In genomic region chr1:1150100-1150499, GRCh38 we compare ENCODE assay signal across 31 cellular contexts. TPM values are rescaled to one million over a fixed set of nuclear protein-coding genes. Genes with fewer than 3 reads are reported as not detected.
DNase-seq lines count a peak whose midpoint lies in the region; ATAC-seq, FAIRE-seq and TF ChIP-seq lines count a peak whose summit lies in the region.
"Had no signal": no experiment of that assay in that cellular context is flagged by ENCODE, and none has a peak within 500 bp of the region (broad histone marks: within the 10 kb centered on the region; RNA-seq: fewer than 3 reads in every experiment).

No MANE protein-coding gene starts in this region.

- H3K36me3 ChIP-seq in HepG2 (replicated peaks in 1 of 2; ENCODE audit: control insufficient read depth in 1 of 2, insufficient read depth in 2 of 2, low read length in 2 of 2) (no peaks in the 10 kb centered on the region), right lobe of liver (no peaks in the 10 kb centered on the region)
- H3K36me3 ChIP-seq: esophagus squamous epithelium, sigmoid colon, SJCRH30 had no signal

- no peak overlapping the region for H2AFZ ChIP-seq in HepG2 (ENCODE audit: low read length)

- WGBS in HepG2 (ENCODE audit: low lambda C conversion rate), result 80% methylated on average over 1 of the region's 12 CpGs
- WGBS in right lobe of liver (ENCODE audit: insufficient coverage, low coverage, low lambda C conversion rate, missing lambda C conversion rate), result 90% methylated on average over 2 of the region's 12 CpGs

- TF ChIP-seq CTCF in HepG2 (CRISPR knock-in tag; IDR thresholded peaks at IDR 0.05), result no peak
- no peak for TF ChIP-seq CTCF in right lobe of liver (IDR thresholded peaks at IDR 0.05)

- peaks cover 6% of the 10 kb centered on the region for H3K36me3 Mint-ChIP-seq in effector memory CD8-positive, alpha-beta T cell (ENCODE audit: insufficient read depth)
- H3K36me3 Mint-ChIP-seq: brain had no signal

- no peak for TF ChIP-seq EP300 in HepG2 (IDR thresholded peaks at IDR 0.05; ENCODE audit: low read depth in 2 of 2, low read length in 2 of 2)
- TF ChIP-seq EP300 in HepG2 (CRISPR knock-in tag; IDR thresholded peaks at IDR 0.05; ENCODE audit: borderline replicate concordance), result no peak

- no TSS peak for BruUV-seq in HepG2 (replicated peaks; lab: Mats Ljungman, UMichigan)

- no peaks in the 10 kb centered on the region for H3K27me3 Mint-ChIP-seq in effector memory CD8-positive, alpha-beta T cell
- H3K27me3 Mint-ChIP-seq: activated B cell treated with CpG ODN at 0.5 μM for 24 hours, B cell had no signal

- H3K4me1 ChIP-seq in HepG2 (ENCODE audit: insufficient read depth, low read length) (peaks cover 10% of the 10 kb centered on the region), right lobe of liver (no peaks in the 10 kb centered on the region)
- H3K4me1 ChIP-seq: sigmoid colon had no signal

- H3K27me3 ChIP-seq in HepG2 (ENCODE audit: control insufficient read depth in 1 of 2, insufficient read depth in 2 of 2, low read length in 2 of 2) (no peaks in the 10 kb centered on the region), right lobe of liver (no peaks in the 10 kb centered on the region)

- intact Hi-C loops in HepG2 (cut with micrococcal nuclease; ENCODE audit: unreplicated experiment), result no loop called here
- intact Hi-C loops in right lobe of liver (cut with DNase I), result no loop called here
- intact Hi-C loops in left colon (cut with DNase I, micrococcal nuclease), result no loop called here
- intact Hi-C loops in cardiac septum (cut with DNase I), result no loop called here

- H4K20me1 ChIP-seq in HepG2 (ENCODE audit: insufficient read depth, low read length), result no peaks in the 10 kb centered on the region; the same call in 1 of the 2 replicates

- TF ChIP-seq RAD21 in HepG2 (CRISPR knock-in tag; IDR thresholded peaks at IDR 0.05), result no peak

- DNase-seq in HepG2 (ENCODE audit: low spot score), result no peak
- DNase-seq in right lobe of liver, result no peak
- peak; percentile 93 for DNase-seq in RPMI8226
- peak; percentile 76 to 92 for DNase-seq in left colon
- DNase-seq in ACHN, result no peak
- DNase-seq in effector memory CD8-positive, alpha-beta T cell, result no peak
- DNase-seq in NCI-H226, result no peak
- DNase-seq in cardiac septum (ENCODE audit: low spot score), result no peak
- DNase-seq: activated B cell treated with CpG ODN at 0.5 μM for 24 hours; activated CD4-positive, alpha-beta T cell treated with anti-CD3 and anti-CD28 coated beads, Interleukin-2, amount 50 U/mL, for 1 hour; activated naive CD4-positive, alpha-beta T cell treated with anti-CD3 and anti-CD28 coated beads for 36 hours; DMS79; effector memory CD4-positive, alpha-beta T cell; esophagus squamous epithelium; GDM1; H7; mammary epithelial cell; NCI-H1436 treated with DMSO at 0.1 percent for 48 hours; NCI-H524; sigmoid colon; SJCRH30; stimulated activated naive CD4-positive, alpha-beta T cell had no signal

- H3K79me2 ChIP-seq in HepG2 (ENCODE audit: insufficient read depth, low read length), result no peaks in the 10 kb centered on the region

- no peak overlapping the region for H3K4me3 ChIP-seq in HepG2 (replicated peaks in 1 of 3; ENCODE audit: insufficient read depth in 1 of 3, low read depth in 2 of 3, low read length in 3 of 3)
- H3K4me3 ChIP-seq in right lobe of liver, result no peak overlapping the region
- H3K4me3 ChIP-seq: esophagus squamous epithelium, sigmoid colon, SJCRH30 had no signal

- in situ Hi-C loops in HepG2 (cut with HindIII; ENCODE audit: extremely low pct_ligation_motif_present, low pct_unique_long_range_greater_than_20kb) (no loop called here), ACHN (cut with HindIII; ENCODE audit: low pct_ligation_motif_present, low pct_unique_long_range_greater_than_20kb, low sequenced_read_pairs) (no loop called here)

- H3K4me2 ChIP-seq in HepG2 (ENCODE audit: low read depth, low read length), result no peak overlapping the region

- ATAC-seq in HepG2 (no peak; the same call in 2 of the 3 replicates), right lobe of liver (no peak), left colon (peak; percentile 90)
- ATAC-seq in effector memory CD8-positive, alpha-beta T cell (replicated peaks), result no peak

- H3K4me3 Mint-ChIP-seq in effector memory CD8-positive, alpha-beta T cell, result no peak overlapping the region
- H3K4me3 Mint-ChIP-seq: activated B cell treated with CpG ODN at 0.5 μM for 24 hours; activated naive CD4-positive, alpha-beta T cell treated with anti-CD3 and anti-CD28 coated beads for 36 hours; activated T-helper 1 cell treated with anti-CD3 and anti-CD28 coated beads, Interleukin-12 subunit alpha, Interleukin-12 subunit beta, Interleukin-2, Interleukin-4 antibody, amounts not matched to agents 30 ng/mL and 10 ng/mL and 1 ng/mL, durations not matched to agents 14 hours and 24 hours and 36 hours; B cell; brain had no signal

- peaks cover 0 to 5% of the 10 kb centered on the region in 2 donors for H3K4me1 Mint-ChIP-seq in effector memory CD8-positive, alpha-beta T cell (ENCODE audit: low read depth in 2 of 2)
- H3K4me1 Mint-ChIP-seq: brain had no signal

- H3K27ac ChIP-seq in HepG2 (ENCODE audit: extremely low read length, insufficient read depth, low read length) (no peak overlapping the region), right lobe of liver (no peak overlapping the region)
- H3K27ac ChIP-seq: esophagus squamous epithelium, sigmoid colon, SJCRH30 had no signal

- POLR2A ChIA-PET in HepG2 (lab: Yijun Ruan, JAX), result no interaction called here

- H3K9me3 ChIP-seq in HepG2 (ENCODE audit: low read length) (no peaks in the 10 kb centered on the region), right lobe of liver (no peaks in the 10 kb centered on the region)
- H3K9me3 ChIP-seq: sigmoid colon had no signal

- peaks cover 11 to 20% of the 10 kb centered on the region in 2 donors for H3K9me3 Mint-ChIP-seq in effector memory CD8-positive, alpha-beta T cell

- H3K27ac Mint-ChIP-seq in effector memory CD8-positive, alpha-beta T cell, result no peak overlapping the region
- H3K27ac Mint-ChIP-seq: activated B cell treated with CpG ODN at 0.5 μM for 24 hours; activated naive CD4-positive, alpha-beta T cell treated with anti-CD3 and anti-CD28 coated beads for 36 hours; activated T-helper 1 cell treated with anti-CD3 and anti-CD28 coated beads, Interleukin-12 subunit alpha, Interleukin-12 subunit beta, Interleukin-2, Interleukin-4 antibody, amounts not matched to agents 30 ng/mL and 10 ng/mL and 1 ng/mL, durations not matched to agents 14 hours and 24 hours and 36 hours; B cell; brain; progenitor cell of endocrine pancreas had no signal

- no peak for FAIRE-seq in HepG2 (lab: Jason Lieb, UNC)
- FAIRE-seq: A204.1, frontal cortex, GM19239, HTR-8/SVneo had no signal

- TF ChIP-seq POLR2A in HepG2 (IDR thresholded peaks at IDR 0.05; ENCODE audit: insufficient read depth in 1 of 2, low read depth in 2 of 2, low read length in 2 of 2) (no peak), right lobe of liver (IDR thresholded peaks at IDR 0.05) (no peak)

- CTCF ChIA-PET in HepG2 (lab: Yijun Ruan, JAX; ENCODE audit: low intra/inter-chr PET ratio, low total read pairs), result no interaction called here

- no peak overlapping the region for H3K9ac ChIP-seq in HepG2 (ENCODE audit: insufficient read depth, low read depth, low read length)

RNA-seq across cellular contexts. Expression of gene TTLL10, which starts 23.6 kb away (rescaled TPM):
- total RNA-seq in HepG2 (2016; rRNA removed; fragmentation: Illumina TruSeq; extraction: Trizol) (not detected in 2 replicates), right lobe of liver (not detected), left colon (1 to 10 TPM; 1.2 to 3.0 TPM), cardiac septum (0.22 TPM)
- not detected in 2 replicates for total RNA-seq in HepG2 (2016; cell fraction: cytosol; rRNA removed; fragmentation: Illumina TruSeq; extraction: Trizol; ENCODE audit: low read depth)
- total RNA-seq in HepG2 (2016; cell fraction: insoluble cytoplasmic fraction; rRNA removed; fragmentation: Illumina TruSeq; extraction: Trizol), result not detected in 2 replicates
- total RNA-seq in HepG2 (2016; cell fraction: membrane; rRNA removed; fragmentation: Illumina TruSeq; extraction: Trizol), result not detected in 2 replicates
- not detected in 2 replicates for total RNA-seq in HepG2 (2016; cell fraction: nucleus; rRNA removed; fragmentation: Illumina TruSeq; extraction: Trizol)
- polyA plus RNA-seq in HepG2 (2011; rRNA removed), result not detected in 2 replicates
- polyA plus RNA-seq in HepG2 (2011; cell fraction: cytosol; rRNA removed), result 0.06 and 0.08 TPM in 2 replicates
- 0.24 and 0.48 TPM in 2 replicates for polyA plus RNA-seq in HepG2 (2011; cell fraction: nucleus; rRNA removed)
- 0.07 TPM in 1 of 2 replicates, not detected in the other for polyA plus RNA-seq in HepG2 (2012)
- polyA plus RNA-seq in HepG2 (2016; cell fraction: cytosol; fragmentation: Illumina TruSeq; extraction: Trizol; ENCODE audit: low read depth), result not detected in 2 replicates
- polyA plus RNA-seq in HepG2 (2016; cell fraction: insoluble cytoplasmic fraction; fragmentation: Illumina TruSeq; extraction: Trizol; ENCODE audit: low read depth), result not detected in 2 replicates
- not detected in 2 replicates for polyA plus RNA-seq in HepG2 (2016; cell fraction: membrane; fragmentation: Illumina TruSeq; extraction: Trizol; ENCODE audit: low read depth)
- not detected in 2 replicates for polyA plus RNA-seq in HepG2 (2016; cell fraction: nucleus; fragmentation: Illumina TruSeq; extraction: Trizol; ENCODE audit: insufficient read depth, low read depth)
- 0.18 TPM in 1 of 2 replicates, not detected in the other for polyA minus RNA-seq in HepG2 (2011; rRNA and poly(A)+ RNA removed; ENCODE audit: low replicate concordance)
- not detected in 2 replicates for polyA minus RNA-seq in HepG2 (2011; cell fraction: cytosol; rRNA and poly(A)+ RNA removed)
- polyA minus RNA-seq in HepG2 (2011; cell fraction: nucleus; rRNA and poly(A)+ RNA removed), result not detected in 2 replicates
- total RNA-seq: activated naive CD4-positive, alpha-beta T cell treated with anti-CD3 and anti-CD28 coated beads for 36 hours; frontal cortex; H7; mammary epithelial cell; myocyte; sigmoid colon had no signal
- polyA plus RNA-seq: mammary epithelial cell had no signal

RNA-seq across cellular contexts. Expression of gene C1orf159, which starts 34.2 kb away (rescaled TPM):
- total RNA-seq in HepG2 (2016; rRNA removed; fragmentation: Illumina TruSeq; extraction: Trizol) (3.8 and 6.7 TPM in 2 replicates), right lobe of liver (1 to 10 TPM; 4.0 to 7.7 (median 6.4) TPM), left colon (10 to 100 TPM; 17.6 to 28.6 TPM), cardiac septum (5.4 TPM)
- total RNA-seq in HepG2 (2016; cell fraction: cytosol; rRNA removed; fragmentation: Illumina TruSeq; extraction: Trizol; ENCODE audit: low read depth), result 6.3 and 6.8 TPM in 2 replicates
- 3.6 and 6.6 TPM in 2 replicates for total RNA-seq in HepG2 (2016; cell fraction: insoluble cytoplasmic fraction; rRNA removed; fragmentation: Illumina TruSeq; extraction: Trizol)
- 7.4 and 7.9 TPM in 2 replicates for total RNA-seq in HepG2 (2016; cell fraction: membrane; rRNA removed; fragmentation: Illumina TruSeq; extraction: Trizol)
- total RNA-seq in HepG2 (2016; cell fraction: nucleus; rRNA removed; fragmentation: Illumina TruSeq; extraction: Trizol), result 6.3 and 7.7 TPM in 2 replicates
- polyA plus RNA-seq in HepG2 (2011; rRNA removed), result 3.8 and 4.2 TPM in 2 replicates
- 1.7 and 4.2 TPM in 2 replicates for polyA plus RNA-seq in HepG2 (2011; cell fraction: cytosol; rRNA removed)
- 22.9 and 35.9 TPM in 2 replicates for polyA plus RNA-seq in HepG2 (2011; cell fraction: nucleus; rRNA removed)
- 2.8 and 3.2 TPM in 2 replicates for polyA plus RNA-seq in HepG2 (2012)
- 4.7 and 6.0 TPM in 2 replicates for polyA plus RNA-seq in HepG2 (2016; cell fraction: cytosol; fragmentation: Illumina TruSeq; extraction: Trizol; ENCODE audit: low read depth)
- 3.5 and 4.0 TPM in 2 replicates for polyA plus RNA-seq in HepG2 (2016; cell fraction: insoluble cytoplasmic fraction; fragmentation: Illumina TruSeq; extraction: Trizol; ENCODE audit: low read depth)
- polyA plus RNA-seq in HepG2 (2016; cell fraction: membrane; fragmentation: Illumina TruSeq; extraction: Trizol; ENCODE audit: low read depth), result 7.0 and 8.1 TPM in 2 replicates
- 19.9 and 20.1 TPM in 2 replicates for polyA plus RNA-seq in HepG2 (2016; cell fraction: nucleus; fragmentation: Illumina TruSeq; extraction: Trizol; ENCODE audit: insufficient read depth, low read depth)
- 2.9 and 5.6 TPM in 2 replicates for polyA minus RNA-seq in HepG2 (2011; rRNA and poly(A)+ RNA removed; ENCODE audit: low replicate concordance)
- polyA minus RNA-seq in HepG2 (2011; cell fraction: cytosol; rRNA and poly(A)+ RNA removed), result 2.1 and 2.2 TPM in 2 replicates
- 3.7 and 4.5 TPM in 2 replicates for polyA minus RNA-seq in HepG2 (2011; cell fraction: nucleus; rRNA and poly(A)+ RNA removed)

RNA-seq across cellular contexts. Expression of gene TNFRSF18, which starts 56.3 kb away (rescaled TPM):
- total RNA-seq in HepG2 (2016; rRNA removed; fragmentation: Illumina TruSeq; extraction: Trizol), result not detected in 2 replicates
- not detected in 2 replicates for total RNA-seq in HepG2 (2016; cell fraction: cytosol; rRNA removed; fragmentation: Illumina TruSeq; extraction: Trizol; ENCODE audit: low read depth)
- total RNA-seq in HepG2 (2016; cell fraction: insoluble cytoplasmic fraction; rRNA removed; fragmentation: Illumina TruSeq; extraction: Trizol), result not detected in 2 replicates
- not detected in 2 replicates for total RNA-seq in HepG2 (2016; cell fraction: membrane; rRNA removed; fragmentation: Illumina TruSeq; extraction: Trizol)
- total RNA-seq in HepG2 (2016; cell fraction: nucleus; rRNA removed; fragmentation: Illumina TruSeq; extraction: Trizol), result not detected in 2 replicates
- polyA plus RNA-seq in HepG2 (2011; rRNA removed), result not detected in 2 replicates
- polyA plus RNA-seq in HepG2 (2011; cell fraction: cytosol; rRNA removed), result not detected in 2 replicates
- 0.19 TPM in 1 of 2 replicates, not detected in the other for polyA plus RNA-seq in HepG2 (2011; cell fraction: nucleus; rRNA removed)
- not detected in 2 replicates for polyA plus RNA-seq in HepG2 (2012)
- not detected in 2 replicates for polyA plus RNA-seq in HepG2 (2016; cell fraction: cytosol; fragmentation: Illumina TruSeq; extraction: Trizol; ENCODE audit: low read depth)
- polyA plus RNA-seq in HepG2 (2016; cell fraction: insoluble cytoplasmic fraction; fragmentation: Illumina TruSeq; extraction: Trizol; ENCODE audit: low read depth), result not detected in 2 replicates
- not detected in 2 replicates for polyA plus RNA-seq in HepG2 (2016; cell fraction: membrane; fragmentation: Illumina TruSeq; extraction: Trizol; ENCODE audit: low read depth)
- not detected in 2 replicates for polyA plus RNA-seq in HepG2 (2016; cell fraction: nucleus; fragmentation: Illumina TruSeq; extraction: Trizol; ENCODE audit: insufficient read depth, low read depth)
- polyA minus RNA-seq in HepG2 (2011; rRNA and poly(A)+ RNA removed; ENCODE audit: low replicate concordance), result not detected in 2 replicates
- polyA minus RNA-seq in HepG2 (2011; cell fraction: cytosol; rRNA and poly(A)+ RNA removed), result not detected in 2 replicates
- polyA minus RNA-seq in HepG2 (2011; cell fraction: nucleus; rRNA and poly(A)+ RNA removed), result not detected in 2 replicates
- under 1 TPM in 2 of 6 experiments, not detected in 4; 0.24 to 0.27 TPM for total RNA-seq in right lobe of liver
- 1 to 10 TPM in 1 of 2 donors, under 1 TPM in 1; 0.64 to 3.7 TPM for total RNA-seq in left colon
- 0.19 TPM for total RNA-seq in cardiac septum
- total RNA-seq: frontal cortex, H7, myocyte had no signal
- polyA plus RNA-seq: mammary epithelial cell had no signal

Comparison
In these comparisons a context has a peak if more than half of its experiments do, and no peak if none do; other contexts are left out.
1. DNase-seq: peak in RPMI8226 (single experiment) and left colon (2 of 2); none in HepG2 (single experiment), right lobe of liver (0 of 3), ACHN (single experiment), effector memory CD8-positive, alpha-beta T cell (0 of 3), NCI-H226 (single experiment) and cardiac septum (single experiment).